ENCODE assay signal across 20 cellular contexts in genomic region chr11:112348480-112349029, GRCh38.
"Had no signal": no experiment of that assay in that cellular context is flagged by ENCODE, and none has a peak within 500 bp of the region (broad histone marks: within the 10 kb centered on the region; RNA-seq: fewer than 3 reads in every experiment).

No MANE protein-coding gene starts in this region.

- H3K36me3 ChIP-seq: neural progenitor cell, pancreas, right lobe of liver had no signal

- H3K27ac ChIP-seq: foreskin keratinocyte, neural progenitor cell, pancreas, right lobe of liver had no signal

- H3K9me3 ChIP-seq: pancreas, right lobe of liver had no signal

- H3K27ac Mint-ChIP-seq: immature natural killer cell; natural killer cell treated with Interleukin-12 subunit alpha and Interleukin-12 subunit beta and Interleukin-15 and Interleukin-18, amount 100 ng/mL, for 72 hours; neural progenitor cell; progenitor cell of endocrine pancreas; stimulated activated memory B cell treated with anti-CD40 and anti-IgM and Interleukin-4, amounts not matched to agents 10 μg/mL and 1 μg/mL and 100 μg/mL, for 72 hours had no signal

- H3K4me3 ChIP-seq: lung, neural progenitor cell, pancreas, right lobe of liver had no signal

- H3K36me3 Mint-ChIP-seq: immature natural killer cell; natural killer cell treated with Interleukin-12 subunit alpha and Interleukin-12 subunit beta and Interleukin-15 and Interleukin-18, amount 100 ng/mL, for 72 hours; neural progenitor cell; stimulated activated memory B cell treated with anti-CD40 and anti-IgM and Interleukin-4, amounts not matched to agents 10 μg/mL and 1 μg/mL and 100 μg/mL, for 72 hours had no signal

- H3K4me3 Mint-ChIP-seq: immature natural killer cell; natural killer cell treated with Interleukin-12 subunit alpha and Interleukin-12 subunit beta and Interleukin-15 and Interleukin-18, amount 100 ng/mL, for 72 hours; neural progenitor cell; stimulated activated memory B cell treated with anti-CD40 and anti-IgM and Interleukin-4, amounts not matched to agents 10 μg/mL and 1 μg/mL and 100 μg/mL, for 72 hours had no signal

- H3K27me3 Mint-ChIP-seq: stimulated activated memory B cell treated with anti-CD40 and anti-IgM and Interleukin-4, amounts not matched to agents 10 μg/mL and 1 μg/mL and 100 μg/mL, for 72 hours had no signal

- H2AFZ ChIP-seq: neural progenitor cell had no signal

- H3K27me3 ChIP-seq: neural progenitor cell, pancreas, right lobe of liver had no signal

- H3K4me1 Mint-ChIP-seq: immature natural killer cell; stimulated activated memory B cell treated with anti-CD40 and anti-IgM and Interleukin-4, amounts not matched to agents 10 μg/mL and 1 μg/mL and 100 μg/mL, for 72 hours had no signal

- H3K4me1 ChIP-seq: foreskin keratinocyte, neural progenitor cell, right lobe of liver had no signal

- DNase-seq: dermis blood vessel endothelial cell; erythroblast; foreskin keratinocyte; immature natural killer cell; kidney; left cardiac atrium; left ventricle myocardium superior; mesenchymal stem cell; midbrain; nucleus accumbens; pancreas; right lobe of liver; stimulated activated CD4-positive, alpha-beta T cell treated with anti-CD3 and anti-CD28 coated beads, Interleukin-4, amount 100 ng/mL, for 1 hour; stimulated activated CD8-positive, alpha-beta memory T cell treated with anti-CD3 and anti-CD28 coated beads, Interleukin-4, amount 100 ng/mL, for 48 hours; trophoblast cell had no signal

- H3K4me2 ChIP-seq: neural progenitor cell had no signal

- ATAC-seq: foreskin keratinocyte; left cardiac atrium; left ventricle myocardium superior; pancreas; right lobe of liver; stimulated activated memory B cell treated with anti-CD40 and anti-IgM and Interleukin-4, amounts not matched to agents 10 μg/mL and 1 μg/mL and 100 μg/mL, for 72 hours had no signal

- H3K9me3 Mint-ChIP-seq: natural killer cell treated with Interleukin-12 subunit alpha and Interleukin-12 subunit beta and Interleukin-15 and Interleukin-18, amount 100 ng/mL, for 72 hours; neural progenitor cell; stimulated activated memory B cell treated with anti-CD40 and anti-IgM and Interleukin-4, amounts not matched to agents 10 μg/mL and 1 μg/mL and 100 μg/mL, for 72 hours had no signal
